ENCODE assay signal across 9 cellular contexts in the genomic region with DNA sequence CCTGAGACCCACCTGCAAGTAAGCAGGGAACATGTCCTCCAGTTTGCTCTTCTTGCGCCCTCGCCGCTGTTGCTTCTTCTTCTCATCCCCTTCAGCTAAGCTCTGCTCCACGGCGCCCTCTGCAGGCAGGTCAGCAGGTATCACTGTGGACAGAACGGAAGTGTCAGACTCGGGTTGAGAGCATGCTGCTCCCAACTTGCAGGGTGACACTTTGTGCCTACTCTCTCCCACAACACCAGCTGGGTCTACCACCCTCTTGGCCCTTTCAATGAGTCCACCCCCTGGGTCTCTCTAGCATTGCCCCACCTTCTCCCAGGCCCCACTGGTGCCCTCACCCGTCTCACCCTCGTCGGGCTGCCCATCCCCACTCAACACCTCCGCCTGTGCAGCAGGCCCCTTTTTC. TPM values are rescaled to one million over a fixed set of nuclear protein-coding genes. Genes with fewer than 3 reads are reported as not detected.
A peak's percentile ranks its signal among the peaks of the same experiment; 100 is the strongest.
DNase-seq lines count a peak whose midpoint lies in the region; ATAC-seq lines count a peak whose summit lies in the region.
"Had no signal": no experiment of that assay in that cellular context is flagged by ENCODE, and none has a peak within 500 bp of the region (broad histone marks: within the 10 kb centered on the region; RNA-seq: fewer than 3 reads in every experiment).

No MANE protein-coding gene starts in this region.

- H3K27ac Mint-ChIP-seq in activated CD4-positive, alpha-beta memory T cell treated with anti-CD3 and anti-CD28 coated beads for 36 hours, result peak overlapping the region; percentile 51

- H3K36me3 Mint-ChIP-seq in activated CD4-positive, alpha-beta memory T cell treated with anti-CD3 and anti-CD28 coated beads for 36 hours, result peaks cover 70% of the 10 kb centered on the region

- peaks cover 2% of the 10 kb centered on the region for H3K4me1 Mint-ChIP-seq in activated CD4-positive, alpha-beta memory T cell treated with anti-CD3 and anti-CD28 coated beads for 36 hours (ENCODE audit: low read depth)

- intact Hi-C loops in activated CD4-positive, alpha-beta memory T cell treated with anti-CD3 and anti-CD28 coated beads for 36 hours (cut with micrococcal nuclease), result no loop called here

- no peaks in the 10 kb centered on the region for H3K9me3 ChIP-seq in effector memory CD4-positive, alpha-beta T cell (ENCODE audit: control insufficient read depth, low read length)

- H3K4me3 Mint-ChIP-seq in activated CD4-positive, alpha-beta memory T cell treated with anti-CD3 and anti-CD28 coated beads for 36 hours, result no peak overlapping the region

- ATAC-seq in GM19467 (IDR thresholded peaks at IDR 0.05; ENCODE audit: unreplicated experiment), result no peak

- peaks cover 98% of the 10 kb centered on the region for H3K36me3 ChIP-seq in effector memory CD4-positive, alpha-beta T cell (ENCODE audit: control insufficient read depth, insufficient read depth, low read length)

- H3K27me3 Mint-ChIP-seq in activated CD4-positive, alpha-beta memory T cell treated with anti-CD3 and anti-CD28 coated beads for 36 hours, result no peaks in the 10 kb centered on the region

- POLR2A ChIA-PET in activated CD4-positive, alpha-beta memory T cell treated with anti-CD3 and anti-CD28 coated beads for 36 hours (lab: Charles Lee), result interaction anchor here (0.9 to 1.4 kb wide), 2 partner anchors 19 to 87 kb away, joined by 3 to 4 read pairs; a partner anchor contains a TSS

- CTCF ChIA-PET in activated CD4-positive, alpha-beta memory T cell treated with anti-CD3 and anti-CD28 coated beads for 36 hours (lab: Charles Lee), result interaction anchor here (0.6 to 3.0 kb wide), 30 partner anchors 9 to 200 kb away, joined by 3 to 43 read pairs (median 5); a partner anchor contains a TSS

- H3K4me1 ChIP-seq in effector memory CD4-positive, alpha-beta T cell (ENCODE audit: control insufficient read depth, insufficient read depth, low read length, poor library complexity, severe bottlenecking), result peaks cover 4% of the 10 kb centered on the region

- H3K4me3 ChIP-seq in effector memory CD4-positive, alpha-beta T cell (ENCODE audit: insufficient read depth, low read depth, low read length, poor library complexity, severe bottlenecking), result no peak overlapping the region

- H3K9me3 Mint-ChIP-seq in activated CD4-positive, alpha-beta memory T cell treated with anti-CD3 and anti-CD28 coated beads for 36 hours, result no peaks in the 10 kb centered on the region

- no peak overlapping the region for H3K27ac ChIP-seq in effector memory CD4-positive, alpha-beta T cell (ENCODE audit: insufficient read depth, low read length, poor library complexity, severe bottlenecking)
- H3K27ac ChIP-seq: epithelial cell of prostate had no signal

- DNase-seq in NCI-H1092 (lab: John Stamatoyannopoulos, UW), result peak; percentile 10
- no peak for DNase-seq in NCI-H1092 treated with DMSO at 0.1 percent for 48 hours (lab: John Stamatoyannopoulos, UW)
- peak; percentile 66 for DNase-seq in NCI-H69 (lab: John Stamatoyannopoulos, UW)
- peak; percentile 84 for DNase-seq in activated CD4-positive, alpha-beta memory T cell treated with anti-CD3 and anti-CD28 coated beads for 36 hours
- peak; percentile 54 to 68 (median 68) for DNase-seq in effector memory CD4-positive, alpha-beta T cell
- DNase-seq in midbrain (lab: John Stamatoyannopoulos, UW), result peak; percentile 37
- peak; percentile 49 to 65 for DNase-seq in stimulated activated CD8-positive, alpha-beta memory T cell treated with anti-CD3 and anti-CD28 coated beads, Interleukin-7, amount 100 ng/mL, for 48 hours (ENCODE audit: extremely low read depth in 1 of 2, low read depth in 1 of 2)

- no peaks in the 10 kb centered on the region for H3K27me3 ChIP-seq in effector memory CD4-positive, alpha-beta T cell (replicated peaks; ENCODE audit: control insufficient read depth, insufficient read depth, low read length, poor library complexity, severe bottlenecking)

RNA-seq across cellular contexts. Expression of a gene that starts 16.7 kb away (rescaled TPM):
- 10 to 100 TPM; 47.9 to 49.0 TPM for total RNA-seq in activated CD4-positive, alpha-beta memory T cell treated with anti-CD3 and anti-CD28 coated beads for 36 hours

RNA-seq across cellular contexts. Expression of a gene that starts 25.3 kb away (rescaled TPM):
- total RNA-seq in activated CD4-positive, alpha-beta memory T cell treated with anti-CD3 and anti-CD28 coated beads for 36 hours, result 10 to 100 TPM; 52.0 to 55.8 TPM

RNA-seq across cellular contexts. Expression of a gene that starts 25.9 kb away (rescaled TPM):
- 10 to 100 TPM; 15.6 to 16.1 TPM for total RNA-seq in activated CD4-positive, alpha-beta memory T cell treated with anti-CD3 and anti-CD28 coated beads for 36 hours

RNA-seq across cellular contexts. Expression of a gene that starts 44.7 kb away (rescaled TPM):
- under 1 TPM; 0.22 to 0.26 TPM for total RNA-seq in activated CD4-positive, alpha-beta memory T cell treated with anti-CD3 and anti-CD28 coated beads for 36 hours

RNA-seq across cellular contexts. Expression of a gene that starts 50.7 kb away (rescaled TPM):
- total RNA-seq in activated CD4-positive, alpha-beta memory T cell treated with anti-CD3 and anti-CD28 coated beads for 36 hours, result not detected
